In the genomic region with DNA sequence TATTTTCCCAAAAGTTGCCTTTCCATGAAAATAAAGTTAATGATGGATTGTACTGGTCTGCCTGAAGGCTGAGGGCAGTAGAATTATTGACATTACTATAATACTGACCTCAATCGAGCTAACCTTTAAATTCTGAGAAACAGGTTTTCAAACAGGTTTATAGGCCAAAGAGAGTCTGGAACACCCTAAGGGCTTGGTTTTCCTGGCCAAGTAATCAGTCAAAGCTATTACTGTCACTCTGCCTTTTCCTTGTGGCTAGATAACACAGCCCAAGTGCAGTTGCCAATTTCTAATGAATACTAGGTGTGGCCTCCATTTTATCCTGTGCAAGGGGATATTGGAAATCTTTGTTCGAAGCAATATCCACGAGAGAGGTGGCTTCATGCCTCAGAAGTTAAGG, we compare ENCODE assay signal across 16 cellular contexts.
DNase-seq lines count a peak whose midpoint lies in the region; ATAC-seq, FAIRE-seq and TF ChIP-seq lines count a peak whose summit lies in the region.
"Had no signal": no experiment of that assay in that cellular context is flagged by ENCODE, and none has a peak within 500 bp of the region (broad histone marks: within the 10 kb centered on the region; RNA-seq: fewer than 3 reads in every experiment).

No MANE protein-coding gene starts in this region.

- TF ChIP-seq CTCF in RWPE2 (IDR thresholded peaks at IDR 0.05; ENCODE audit: poor library complexity, severe bottlenecking) (no peak), lung (IDR thresholded peaks at IDR 0.05; ENCODE audit: control extremely low read depth, extremely low read depth) (no peak)

- H3K4me3 ChIP-seq in RWPE2 (ENCODE audit: severe bottlenecking) (no peak overlapping the region), lung (no peak overlapping the region)
- H3K4me3 ChIP-seq: thoracic aorta had no signal

- peak; percentile 70 for ATAC-seq in RWPE2 (ENCODE audit: low read depth)
- peak; percentile 27 for ATAC-seq in lung (ENCODE audit: insufficient read depth, low FRiP score)
- ATAC-seq: effector memory CD8-positive, alpha-beta T cell had no signal

- no peak for TF ChIP-seq POLR2A in GM12891 (IDR thresholded peaks at IDR 0.05; ENCODE audit: low read depth, low read length)

- H3K27me3 ChIP-seq in RWPE2 (ENCODE audit: insufficient read depth, poor library complexity, severe bottlenecking) (no peaks in the 10 kb centered on the region), lung (ENCODE audit: control insufficient read depth, insufficient read depth) (no peaks in the 10 kb centered on the region)
- H3K27me3 ChIP-seq: BE2C had no signal

- DNase-seq in DMS 273 (lab: John Stamatoyannopoulos, UW; ENCODE audit: unreplicated experiment) (peak; percentile 41), DMS 273 treated with DMSO at 0.1 percent for 48 hours (lab: John Stamatoyannopoulos, UW) (no peak), GM12891 (ENCODE audit: insufficient read length, low spot score) (no peak), RWPE2 (ENCODE audit: low spot score) (no peak), lung (ENCODE audit: low spot score) (no peak), frontal cortex (ENCODE audit: low spot score in 2 of 2) (no peak), GM03348 (ENCODE audit: low spot score) (no peak)
- DNase-seq in stimulated activated CD4-positive, alpha-beta T cell treated with anti-CD3 and anti-CD28 coated beads, Interleukin-2, amount 100 ng/mL, for 48 hours: no peak
- DNase-seq: 8988T; activated CD4-positive, alpha-beta T cell treated with anti-CD3 and anti-CD28 coated beads for 48 hours; anterior cingulate cortex; BE2C; effector memory CD8-positive, alpha-beta T cell; NCI-H1092 treated with DMSO at 0.1 percent for 48 hours; SK-N-SH had no signal

- no peaks in the 10 kb centered on the region for H3K36me3 ChIP-seq in RWPE2 (ENCODE audit: low read depth)
- H3K36me3 ChIP-seq in lung (ENCODE audit: control insufficient read depth in 2 of 2, insufficient read depth in 2 of 2, low read length in 2 of 2): no peaks in the 10 kb centered on the region
- H3K36me3 ChIP-seq: BE2C, thoracic aorta had no signal

- H3K9me3 ChIP-seq in RWPE2 (ENCODE audit: severe bottlenecking) (no peaks in the 10 kb centered on the region), lung (ENCODE audit: control insufficient read depth in 2 of 2, insufficient read depth in 1 of 2, low read length in 1 of 2) (no peaks in the 10 kb centered on the region)
- H3K9me3 ChIP-seq: BE2C, SK-N-SH, thoracic aorta had no signal

- H3K27ac ChIP-seq in RWPE2 (ENCODE audit: poor library complexity, severe bottlenecking) (peak overlapping the region; percentile 25), lung (ENCODE audit: low read depth in 1 of 2, low read length in 1 of 2) (no peak overlapping the region)

- WGBS in lung, 2 donors: 44 to 72% methylated on average over 3 of the region's 3 CpGs

- FAIRE-seq in GM12891 (lab: Jason Lieb, UNC) (peak; percentile 48), frontal cortex (lab: Jason Lieb, UNC) (no peak)

- H3K4me1 ChIP-seq in RWPE2 (ENCODE audit: insufficient read depth, poor library complexity, severe bottlenecking) (peaks cover 29% of the 10 kb centered on the region), lung (ENCODE audit: control insufficient read depth in 2 of 2, insufficient read depth in 2 of 2, low read length in 2 of 2) (peaks cover 0 to 2% of the 10 kb centered on the region in 2 donors)

TF ChIP-seq in GM12891, 5 proteins besides CTCF, POLR2A, EP300 and RAD21:
- no peak for TF ChIP-seq POU2F2 (IDR thresholded peaks at IDR 0.05; ENCODE audit: low read depth, low read length)
- TF ChIP-seq TAF1 (IDR thresholded peaks at IDR 0.05; ENCODE audit: low read depth, low read length): no peak
- TF ChIP-seq POLR2AphosphoS5 (IDR thresholded peaks at IDR 0.05; ENCODE audit: low read depth, low read length): no peak
- TF ChIP-seq SPI1 (IDR thresholded peaks at IDR 0.05; ENCODE audit: low read depth, low read length): no peak
- no peak for TF ChIP-seq PAX5 (IDR thresholded peaks at IDR 0.05; ENCODE audit: insufficient read depth, low read length, severe bottlenecking)
